ENCODE assay signal across 20 cellular contexts in the genomic region with DNA sequence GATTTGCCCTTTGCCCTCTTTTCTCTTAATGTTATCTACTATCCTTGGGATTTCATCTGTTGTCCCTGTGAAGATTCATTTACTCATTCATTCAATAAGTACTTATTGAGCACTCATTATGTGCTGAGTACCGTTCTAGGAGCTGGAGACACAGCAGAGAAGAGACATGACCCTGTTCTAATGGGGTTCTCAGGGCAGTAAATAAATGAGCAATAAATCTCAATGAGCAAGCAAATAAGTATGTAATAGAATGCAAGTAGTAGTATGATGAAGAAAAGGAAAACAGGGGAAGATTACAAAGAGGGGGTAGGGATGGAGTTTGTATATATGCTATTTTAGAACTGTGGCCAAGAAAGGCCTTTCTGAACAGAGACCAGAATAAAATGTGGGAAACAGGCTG. TPM values are rescaled to one million over a fixed set of nuclear protein-coding genes. Genes with fewer than 3 reads are reported as not detected.
DNase-seq lines count a peak whose midpoint lies in the region; ATAC-seq, FAIRE-seq and TF ChIP-seq lines count a peak whose summit lies in the region.
"Had no signal": no experiment of that assay in that cellular context is flagged by ENCODE, and none has a peak within 500 bp of the region (broad histone marks: within the 10 kb centered on the region; RNA-seq: fewer than 3 reads in every experiment).

No MANE protein-coding gene starts in this region.

- no CpG with 5 or more reads among the region's 1 CpG for WGBS in neuronal stem cell (ENCODE audit: extremely low coverage in 2 of 2, insufficient read length in 2 of 2, insufficient replicate concordance in 1 of 2), 2 donors
- 39 to 71% (median 64%) methylated on average over 1 of the region's 1 CpG for WGBS in small intestine, 3 donors

- H2BK15ac ChIP-seq in neuronal stem cell (ENCODE audit: low read length) = no peak overlapping the region

- ATAC-seq in HG02884 (IDR thresholded peaks at IDR 0.05; ENCODE audit: unreplicated experiment) = no peak
- ATAC-seq in GM18517 (IDR thresholded peaks at IDR 0.05; ENCODE audit: unreplicated experiment) = no peak
- ATAC-seq: CD8-positive, alpha-beta T cell had no signal

- TF ChIP-seq CTCF in CD14-positive monocyte (IDR thresholded peaks at IDR 0.05) (no peak), fibroblast of villous mesenchyme (IDR thresholded peaks at IDR 0.05; ENCODE audit: insufficient read depth, low read depth, low read length) (no peak)

- no peak overlapping the region for H3K18ac ChIP-seq in neuronal stem cell (ENCODE audit: low read length)

- peak overlapping the region; percentile 89 for H2AFZ ChIP-seq in neuronal stem cell (ENCODE audit: low read length)
- H2AFZ ChIP-seq: GM23248 had no signal

- H3K4me1 ChIP-seq in neuronal stem cell (ENCODE audit: control insufficient read depth in 2 of 2, insufficient read depth in 1 of 2, low read depth in 1 of 2, low read length in 2 of 2) (peaks cover 7 to 14% of the 10 kb centered on the region in 2 donors), small intestine (ENCODE audit: control insufficient read depth in 2 of 2, insufficient read depth in 1 of 2, low read depth in 1 of 2, low read length in 1 of 2) (no peaks in the 10 kb centered on the region)
- H3K4me1 ChIP-seq: BLaER1 had no signal

- H3K27me3 ChIP-seq in neuronal stem cell (ENCODE audit: control insufficient read depth in 3 of 3, insufficient read depth in 3 of 3, low read depth in 1 of 3, low read length in 3 of 3) (peaks cover 0 to 20% (median 0%) of the 10 kb centered on the region in 3 experiments), small intestine (ENCODE audit: control insufficient read depth in 2 of 2, insufficient read depth in 2 of 2, low read length in 2 of 2) (no peaks in the 10 kb centered on the region)
- H3K27me3 ChIP-seq: BLaER1 had no signal

- no peak overlapping the region for H2BK12ac ChIP-seq in neuronal stem cell (ENCODE audit: low read length)

- no peaks in the 10 kb centered on the region for H3K79me1 ChIP-seq in neuronal stem cell (ENCODE audit: low read depth, low read length)

- no peak for FAIRE-seq in small intestine (lab: Jason Lieb, UNC)
- FAIRE-seq: G401.6, GM12891 had no signal

- H3K36me3 Mint-ChIP-seq in CD14-positive monocyte = no peaks in the 10 kb centered on the region
- H3K36me3 Mint-ChIP-seq: CD8-positive, alpha-beta T cell had no signal

- peak overlapping the region; percentile 85 to 95 (median 92) for H3K27ac Mint-ChIP-seq in CD14-positive monocyte
- H3K27ac Mint-ChIP-seq: CD8-positive, alpha-beta T cell had no signal

- H3K4me3 Mint-ChIP-seq in CD14-positive monocyte = no peak overlapping the region
- H3K4me3 Mint-ChIP-seq: CD8-positive, alpha-beta T cell had no signal

- H3K14ac ChIP-seq in neuronal stem cell (ENCODE audit: low read length) = no peak overlapping the region

- H3K27ac ChIP-seq in neuronal stem cell (replicated peaks; ENCODE audit: low read length) (peak overlapping the region; percentile 94), small intestine (ENCODE audit: low read depth in 1 of 2, low read length in 1 of 2) (no peak overlapping the region)
- H3K27ac ChIP-seq: BLaER1, GM23248, HL-60 had no signal

- peaks cover 26% of the 10 kb centered on the region for H3K4me1 Mint-ChIP-seq in CD14-positive monocyte

- H3K36me3 ChIP-seq in neuronal stem cell (replicated peaks in 1 of 2; ENCODE audit: control insufficient read depth in 2 of 2, insufficient read depth in 2 of 2, low read length in 2 of 2) = no peaks in the 10 kb centered on the region
- H3K36me3 ChIP-seq in small intestine (ENCODE audit: control insufficient read depth in 2 of 2, insufficient read depth in 2 of 2, low read length in 2 of 2) = no peaks in the 10 kb centered on the region
- H3K36me3 ChIP-seq: BLaER1, HAP-1 had no signal

- H4K8ac ChIP-seq in neuronal stem cell (ENCODE audit: low read depth, low read length) = no peak overlapping the region

- no peak overlapping the region for H2AK5ac ChIP-seq in neuronal stem cell (ENCODE audit: low read depth, low read length)

- peaks cover 0 to 2% (median 0%) of the 10 kb centered on the region in 7 donors for H3K9me3 Mint-ChIP-seq in CD14-positive monocyte
- H3K9me3 Mint-ChIP-seq: CD8-positive, alpha-beta T cell had no signal

- intact Hi-C loops in CD14-positive monocyte (cut with micrococcal nuclease) = no loop called here

- H3K4me3 ChIP-seq in fibroblast of villous mesenchyme (ENCODE audit: low read depth, low read length) = no peak overlapping the region
- H3K4me3 ChIP-seq in neuronal stem cell (ENCODE audit: low read length in 2 of 2) = no peak overlapping the region
- no peak overlapping the region for H3K4me3 ChIP-seq in small intestine (ENCODE audit: low read depth in 1 of 2, low read length in 2 of 2)
- H3K4me3 ChIP-seq: BLaER1, GM23248, HAP-1 had no signal

- no peak overlapping the region for H3K4ac ChIP-seq in neuronal stem cell (ENCODE audit: low read length)

- H3K9me3 ChIP-seq in neuronal stem cell (replicated peaks in 1 of 2; ENCODE audit: control insufficient read depth in 2 of 2, insufficient read depth in 1 of 2, low read depth in 1 of 2, low read length in 2 of 2) = peaks cover 2 to 18% of the 10 kb centered on the region in 2 donors
- no peaks in the 10 kb centered on the region for H3K9me3 ChIP-seq in small intestine (ENCODE audit: control insufficient read depth, low read depth)
- H3K9me3 ChIP-seq: BLaER1, HAP-1 had no signal

- peaks cover 0 to 2% (median 0%) of the 10 kb centered on the region in 3 donors for H3K27me3 Mint-ChIP-seq in CD14-positive monocyte (ENCODE audit: low read depth in 3 of 3)

- DNase-seq in CD14-positive monocyte (ENCODE audit: low spot score) (no peak), M059J (ENCODE audit: low read depth) (peak; percentile 20), fibroblast of villous mesenchyme (ENCODE audit: low read depth) (peak; percentile 27), neuronal stem cell (ENCODE audit: low spot score) (no peak), small intestine (no peak), NCI-H146 treated with DMSO at 0.1 percent for 48 hours (lab: John Stamatoyannopoulos, UW; ENCODE audit: unreplicated experiment) (no peak)
- DNase-seq: 8988T, COR-L47, DMS 273 treated with DMSO at 0.1 percent for 48 hours, DMS53, DND-41, GM23248 had no signal

- no peak overlapping the region for H3K9ac ChIP-seq in neuronal stem cell (ENCODE audit: low read depth, low read length, poor library complexity)
- H3K9ac ChIP-seq: BLaER1, GM23248 had no signal

- H2BK120ac ChIP-seq in neuronal stem cell (ENCODE audit: low read depth, low read length) = no peak overlapping the region

- H3K4me2 ChIP-seq in neuronal stem cell (ENCODE audit: insufficient read depth, low read length, poor library complexity, severe bottlenecking) = no peak overlapping the region
- H3K4me2 ChIP-seq: BLaER1 had no signal

- H3K23ac ChIP-seq in neuronal stem cell (ENCODE audit: low read depth, low read length, poor library complexity) = no peak overlapping the region

- no peak overlapping the region for H4K91ac ChIP-seq in neuronal stem cell (ENCODE audit: low read depth, low read length, poor library complexity)

- no peak overlapping the region for H2BK5ac ChIP-seq in neuronal stem cell (ENCODE audit: low read length)

RNA-seq across cellular contexts. Expression of gene NRIP3, which starts 34.2 kb away (rescaled TPM):
- 1 to 10 TPM in 1 of 2 donors, under 1 TPM in 1; 0.28 to 1.0 TPM for polyA plus RNA-seq in CD14-positive monocyte
- total RNA-seq in M059J (2014; rRNA removed; shearing (Covaris generic)) = 30.5 and 35.6 TPM in 2 replicates
- 10.8 and 20.9 TPM in 2 replicates for total RNA-seq in fibroblast of villous mesenchyme
- polyA plus RNA-seq in neuronal stem cell (2013, experiment 1 of 2) = 5.7 TPM
- 5.6 TPM for polyA plus RNA-seq in neuronal stem cell (2013, experiment 2 of 2)
- polyA plus RNA-seq in small intestine = under 1 TPM in 1 of 3 donors, not detected in 2; 0.70 TPM

RNA-seq across cellular contexts. Expression of gene SCUBE2, which starts 53.4 kb away (rescaled TPM):
- polyA plus RNA-seq in CD14-positive monocyte = under 1 TPM in 1 of 2 donors, not detected in 1; 0.21 TPM
- 0.37 TPM in 1 of 2 replicates, not detected in the other for total RNA-seq in M059J (2014; rRNA removed; shearing (Covaris generic))
- total RNA-seq in fibroblast of villous mesenchyme = 0.97 and 1.3 TPM in 2 replicates
- polyA plus RNA-seq in neuronal stem cell (2013, experiment 1 of 2) = 5.7 TPM
- polyA plus RNA-seq in neuronal stem cell (2013, experiment 2 of 2) = 6.0 TPM
- polyA plus RNA-seq in small intestine = 1 to 10 TPM in 1 of 3 donors, under 1 TPM in 1, not detected in 1; under 0.01 to 8.8 TPM
- total RNA-seq: CD8-positive, alpha-beta T cell had no signal

Comparison
In these comparisons a context has a peak if more than half of its experiments do, and no peak if none do; other contexts are left out.
1. DNase-seq: peak in M059J (single experiment) and fibroblast of villous mesenchyme (single experiment); none in CD14-positive monocyte (single experiment), neuronal stem cell (single experiment), small intestine (single experiment) and NCI-H146 treated with DMSO at 0.1 percent for 48 hours (single experiment).